ENCODE assay signal across 25 cellular contexts in genomic region chr17:55318081-55318480, GRCh38.
"Had no signal": no experiment of that assay in that cellular context is flagged by ENCODE, and none has a peak within 500 bp of the region (broad histone marks: within the 10 kb centered on the region; RNA-seq: fewer than 3 reads in every experiment).

No MANE protein-coding gene starts in this region.

- H3K36me3 Mint-ChIP-seq: activated naive CD4-positive, alpha-beta T cell treated with anti-CD3 and anti-CD28 coated beads, Interleukin-2, amount 50 U/mL, for 24 hours had no signal

- H3K27ac Mint-ChIP-seq: activated B cell treated with CpG ODN at 0.5 μM for 24 hours; activated CD4-positive, alpha-beta T cell treated with anti-CD3 and anti-CD28 coated beads, Interleukin-2, amount 10 ng/mL, durations not matched to agents 24 days and 14 days; activated CD8-positive, alpha-beta memory T cell treated with anti-CD3 and anti-CD28 coated beads, Interleukin-2, amount 10 ng/mL, durations not matched to agents 7 days and 5 days; activated naive CD4-positive, alpha-beta T cell treated with anti-CD3 and anti-CD28 coated beads, Interleukin-2, amount 50 U/mL, for 24 hours; T-helper 17 cell had no signal

- H3K4me1 Mint-ChIP-seq: activated B cell treated with CpG ODN at 0.5 μM for 24 hours; activated naive CD4-positive, alpha-beta T cell treated with anti-CD3 and anti-CD28 coated beads, Interleukin-2, amount 50 U/mL, for 24 hours had no signal

- H3K4me3 Mint-ChIP-seq: activated B cell treated with CpG ODN at 0.5 μM for 24 hours; activated CD4-positive, alpha-beta T cell treated with anti-CD3 and anti-CD28 coated beads, Interleukin-2, amount 10 ng/mL, durations not matched to agents 24 days and 14 days; activated CD8-positive, alpha-beta memory T cell treated with anti-CD3 and anti-CD28 coated beads, Interleukin-2, amount 10 ng/mL, durations not matched to agents 7 days and 5 days; activated naive CD4-positive, alpha-beta T cell treated with anti-CD3 and anti-CD28 coated beads, Interleukin-2, amount 50 U/mL, for 24 hours; activated T-cell treated with anti-CD3 and anti-CD28 coated beads, Interleukin-2, amount 50 U/mL, for 4 hours; T-helper 17 cell had no signal

- H3K27me3 ChIP-seq: cardiac muscle cell, SJSA1 had no signal

- DNase-seq: activated B cell treated with CpG ODN at 0.5 μM for 24 hours; activated CD4-positive, alpha-beta T cell treated with anti-CD3 and anti-CD28 coated beads for 1 hour; activated CD4-positive, alpha-beta T cell treated with anti-CD3 and anti-CD28 coated beads, Interleukin-2, amount 10 ng/mL, durations not matched to agents 24 days and 14 days; activated CD4-positive, alpha-beta T cell treated with anti-CD3 and anti-CD28 coated beads, Interleukin-2, amount 50 U/mL, for 48 hours; activated CD8-positive, alpha-beta memory T cell treated with anti-CD3 and anti-CD28 coated beads, Interleukin-2, amount 10 ng/mL, durations not matched to agents 7 days and 5 days; activated T-cell treated with anti-CD3 and anti-CD28 coated beads, Interleukin-2, amount 50 U/mL, for 4 hours; aorta; Karpas-422; NCI-H1105 treated with DMSO at 0.1 percent for 48 hours; NCI-H1436 treated with DMSO at 0.1 percent for 48 hours; NCI-H187; NCI-H2081; NCI-H446; NCI-H524; PC-3; SHP77; T-helper 17 cell; T-helper 9 cell had no signal

- H3K9me3 ChIP-seq: SJSA1 had no signal

- H3K27ac ChIP-seq: cardiac muscle cell, SJSA1 had no signal

- H3K4me1 ChIP-seq: SJSA1 had no signal

- H3K4me3 ChIP-seq: cardiac muscle cell, K562, SJSA1 had no signal

- H3K27me3 Mint-ChIP-seq: activated CD8-positive, alpha-beta memory T cell treated with anti-CD3 and anti-CD28 coated beads, Interleukin-2, amount 10 ng/mL, durations not matched to agents 7 days and 5 days; activated naive CD4-positive, alpha-beta T cell treated with anti-CD3 and anti-CD28 coated beads, Interleukin-2, amount 50 U/mL, for 24 hours; T-helper 17 cell had no signal

- FAIRE-seq: K562, RCC 7860 had no signal

- ATAC-seq: activated CD8-positive, alpha-beta memory T cell treated with anti-CD3 and anti-CD28 coated beads, Interleukin-2, amount 10 ng/mL, durations not matched to agents 7 days and 5 days; activated T-cell treated with anti-CD3 and anti-CD28 coated beads, Interleukin-2, amount 50 U/mL, for 4 hours; K562; PC-3; SK-N-SH treated with all-trans-retinoic acid at 6 μM for 48 hours; T-helper 17 cell had no signal

- H3K36me3 ChIP-seq: cardiac muscle cell, SJSA1 had no signal

- H3K9me3 Mint-ChIP-seq: activated B cell treated with CpG ODN at 0.5 μM for 24 hours; activated CD4-positive, alpha-beta T cell treated with anti-CD3 and anti-CD28 coated beads, Interleukin-2, amount 10 ng/mL, durations not matched to agents 24 days and 14 days; activated naive CD4-positive, alpha-beta T cell treated with anti-CD3 and anti-CD28 coated beads, Interleukin-2, amount 50 U/mL, for 24 hours; activated T-cell treated with anti-CD3 and anti-CD28 coated beads, Interleukin-2, amount 50 U/mL, for 4 hours; activated T-helper 2 cell treated with anti-CD3 and anti-CD28 coated beads, Interferon-gamma antibody, Interleukin-2, Interleukin-4, amounts not matched to agents 10 μg/mL and 5 μg/mL and 100 μg/mL, durations not matched to agents 14 hours and 24 hours and 36 hours had no signal
